In genomic region chr1:27614048-27614624, GRCh38 we compare ENCODE assay signal across 21 cellular contexts. TPM values are rescaled to one million over a fixed set of nuclear protein-coding genes. Genes with fewer than 3 reads are reported as not detected.
A peak's percentile ranks its signal among the peaks of the same experiment; 100 is the strongest.
DNase-seq lines count a peak whose midpoint lies in the region; ATAC-seq and TF ChIP-seq lines count a peak whose summit lies in the region.
"Had no signal": no experiment of that assay in that cellular context is flagged by ENCODE, and none has a peak within 500 bp of the region (broad histone marks: within the 10 kb centered on the region; RNA-seq: fewer than 3 reads in every experiment).

No MANE protein-coding gene starts in this region.

- H3K27me3 ChIP-seq in iPS-18a (ENCODE audit: control insufficient read depth, insufficient read depth, low read length) = peaks cover 12% of the 10 kb centered on the region
- no peaks in the 10 kb centered on the region for H3K27me3 ChIP-seq in spleen (replicated peaks in 1 of 7)
- peaks cover 0 to 20% (median 0%) of the 10 kb centered on the region in 4 donors for H3K27me3 ChIP-seq in esophagus muscularis mucosa
- H3K27me3 ChIP-seq: BLaER1, gastrocnemius medialis, testis had no signal

- H3K36me3 Mint-ChIP-seq in activated T-cell treated with anti-CD3 and anti-CD28 coated beads, Interleukin-2, amount 50 U/mL, for 24 hours (ENCODE audit: low read depth) = no peaks in the 10 kb centered on the region
- no peaks in the 10 kb centered on the region for H3K36me3 Mint-ChIP-seq in activated T-cell treated with anti-CD3 and anti-CD28 coated beads, Interleukin-2, amount 50 U/mL, for 72 hours (ENCODE audit: insufficient read depth in 2 of 2)
- no peaks in the 10 kb centered on the region for H3K36me3 Mint-ChIP-seq in T-helper 17 cell (ENCODE audit: low read depth)

- H3K27ac ChIP-seq in iPS-18a (ENCODE audit: low read length) = no peak overlapping the region
- H3K27ac ChIP-seq in spleen = peak overlapping the region in 5 of 8 donors; percentile 8 to 98 (median 28)
- H3K27ac ChIP-seq in esophagus muscularis mucosa (replicated peaks in 1 of 4) = no peak overlapping the region
- H3K27ac ChIP-seq: A549, BLaER1, gastrocnemius medialis, SK-N-MC, testis had no signal

- TF ChIP-seq CTCF in spleen (IDR thresholded peaks at IDR 0.05 in 8 of 11, conservative IDR thresholded peaks at IDR 0.05 in 3 of 11) (no peak), esophagus muscularis mucosa (IDR thresholded peaks at IDR 0.05) (no peak)

- TF ChIP-seq POLR2A in spleen (IDR thresholded peaks at IDR 0.05) (no peak), esophagus muscularis mucosa (IDR thresholded peaks at IDR 0.05; ENCODE audit: low read depth) (no peak)

- H3K4me1 ChIP-seq in iPS-18a (ENCODE audit: control insufficient read depth, low read depth, low read length) (no peaks in the 10 kb centered on the region), spleen (peaks cover 39 to 99% (median 71%) of the 10 kb centered on the region in 6 donors), esophagus muscularis mucosa (peaks cover 7 to 14% (median 10%) of the 10 kb centered on the region in 4 donors)
- H3K4me1 ChIP-seq: A549, gastrocnemius medialis had no signal

- H3K4me3 Mint-ChIP-seq in activated T-cell treated with anti-CD3 and anti-CD28 coated beads, Interleukin-2, amount 50 U/mL, for 24 hours = no peak overlapping the region
- H3K4me3 Mint-ChIP-seq in activated T-cell treated with anti-CD3 and anti-CD28 coated beads, Interleukin-2, amount 50 U/mL, for 72 hours = no peak overlapping the region
- no peak overlapping the region for H3K4me3 Mint-ChIP-seq in T-helper 17 cell
- H3K4me3 Mint-ChIP-seq: stimulated activated memory B cell treated with anti-CD40 and anti-IgM and Interleukin-4, amounts not matched to agents 10 μg/mL and 1 μg/mL and 100 μg/mL, for 72 hours had no signal

- intact Hi-C loops in spleen (cut with DNase I; ENCODE audit: low total_unique reads) = no loop called here
- intact Hi-C loops in esophagus muscularis mucosa (cut with DNase I) = loop anchor here (10.0 kb wide), 1 partner anchor 289 kb away; the partner anchor contains the start of gene TMEM222
- intact Hi-C loops in left ventricle myocardium superior (cut with micrococcal nuclease) = no loop called here

- no peak for ATAC-seq in activated T-cell treated with anti-CD3 and anti-CD28 coated beads, Interleukin-2, amount 50 U/mL, for 72 hours (replicated peaks in 1 of 2)
- ATAC-seq in T-helper 17 cell (no peak), left ventricle myocardium superior (no peak)
- ATAC-seq: A549; esophagus mucosa; gastrocnemius medialis; stimulated activated memory B cell treated with anti-CD40 and anti-IgM and Interleukin-4, amounts not matched to agents 10 μg/mL and 1 μg/mL and 100 μg/mL, for 72 hours had no signal

- no peak overlapping the region for H3K9ac ChIP-seq in iPS-18a (ENCODE audit: low read length)
- H3K9ac ChIP-seq: BLaER1 had no signal

- H3K36me3 ChIP-seq in iPS-18a (ENCODE audit: control insufficient read depth, low read depth, low read length) (no peaks in the 10 kb centered on the region), spleen (peaks cover 0 to 82% (median 51%) of the 10 kb centered on the region in 6 donors), esophagus muscularis mucosa (no peaks in the 10 kb centered on the region)
- H3K36me3 ChIP-seq: BLaER1, gastrocnemius medialis had no signal

- H3K4me1 Mint-ChIP-seq in activated T-cell treated with anti-CD3 and anti-CD28 coated beads, Interleukin-2, amount 50 U/mL, for 24 hours (ENCODE audit: low read depth) = peaks cover 51% of the 10 kb centered on the region
- peaks cover 37% of the 10 kb centered on the region for H3K4me1 Mint-ChIP-seq in activated T-cell treated with anti-CD3 and anti-CD28 coated beads, Interleukin-2, amount 50 U/mL, for 72 hours (ENCODE audit: low read depth)
- peaks cover 45% of the 10 kb centered on the region for H3K4me1 Mint-ChIP-seq in T-helper 17 cell

- no peaks in the 10 kb centered on the region for H3K9me3 Mint-ChIP-seq in activated T-cell treated with anti-CD3 and anti-CD28 coated beads, Interleukin-2, amount 50 U/mL, for 24 hours
- H3K9me3 Mint-ChIP-seq in activated T-cell treated with anti-CD3 and anti-CD28 coated beads, Interleukin-2, amount 50 U/mL, for 72 hours = no peaks in the 10 kb centered on the region
- H3K9me3 Mint-ChIP-seq: stimulated activated memory B cell treated with anti-CD40 and anti-IgM and Interleukin-4, amounts not matched to agents 10 μg/mL and 1 μg/mL and 100 μg/mL, for 72 hours had no signal

- no peaks in the 10 kb centered on the region for H3K27me3 Mint-ChIP-seq in activated T-cell treated with anti-CD3 and anti-CD28 coated beads, Interleukin-2, amount 50 U/mL, for 24 hours
- no peaks in the 10 kb centered on the region for H3K27me3 Mint-ChIP-seq in activated T-cell treated with anti-CD3 and anti-CD28 coated beads, Interleukin-2, amount 50 U/mL, for 72 hours (ENCODE audit: low read depth)
- H3K27me3 Mint-ChIP-seq in T-helper 17 cell = no peaks in the 10 kb centered on the region
- H3K27me3 Mint-ChIP-seq: stimulated activated memory B cell treated with anti-CD40 and anti-IgM and Interleukin-4, amounts not matched to agents 10 μg/mL and 1 μg/mL and 100 μg/mL, for 72 hours had no signal

- 69 to 77% (median 71%) methylated on average over 13 to 16 of the region's 16 CpGs for WGBS in spleen, 5 donors
- 90% methylated on average over 16 of the region's 16 CpGs for WGBS in esophagus muscularis mucosa

- peak overlapping the region; percentile 13 for H3K27ac Mint-ChIP-seq in activated T-cell treated with anti-CD3 and anti-CD28 coated beads, Interleukin-2, amount 50 U/mL, for 24 hours
- no peak overlapping the region for H3K27ac Mint-ChIP-seq in activated T-cell treated with anti-CD3 and anti-CD28 coated beads, Interleukin-2, amount 50 U/mL, for 72 hours
- peak overlapping the region; percentile 73 for H3K27ac Mint-ChIP-seq in T-helper 17 cell

- no peaks in the 10 kb centered on the region for H3K9me3 ChIP-seq in T-helper 17 cell (ENCODE audit: control insufficient read depth, low read length, poor library complexity, severe bottlenecking)
- no peaks in the 10 kb centered on the region for H3K9me3 ChIP-seq in iPS-18a (ENCODE audit: control insufficient read depth, low read depth, low read length)
- no peaks in the 10 kb centered on the region for H3K9me3 ChIP-seq in spleen
- no peaks in the 10 kb centered on the region for H3K9me3 ChIP-seq in esophagus muscularis mucosa
- H3K9me3 ChIP-seq: A549, BLaER1, gastrocnemius medialis, testis had no signal

- H3K4me3 ChIP-seq in iPS-18a (ENCODE audit: low read length) (peak overlapping the region; percentile 68), spleen (no peak overlapping the region), esophagus muscularis mucosa (no peak overlapping the region)
- H3K4me3 ChIP-seq: A549, BLaER1, gastrocnemius medialis, SK-N-MC had no signal

- no peak for TF ChIP-seq EP300 in esophagus muscularis mucosa (IDR thresholded peaks at IDR 0.05)

- DNase-seq in activated T-cell treated with anti-CD3 and anti-CD28 coated beads, Interleukin-2, amount 50 U/mL, for 24 hours = no peak
- DNase-seq in activated T-cell treated with anti-CD3 and anti-CD28 coated beads, Interleukin-2, amount 50 U/mL, for 72 hours = no peak
- DNase-seq in T-helper 17 cell (no peak), spleen (no peak), DMS53 (lab: John Stamatoyannopoulos, UW) (no peak), esophagus muscularis mucosa (ENCODE audit: extremely low spot score) (no peak), left ventricle myocardium superior (no peak)
- DNase-seq: activated CD4-positive, alpha-beta T cell treated with anti-CD3 and anti-CD28 coated beads for 4 hours; caudate nucleus; DMS 273 treated with DMSO at 0.1 percent for 48 hours; gastrocnemius medialis; KG1; NCI-H2029; NCI-H510A; testis had no signal

RNA-seq across cellular contexts. Expression of gene AHDC1, which starts 10.2 kb away (rescaled TPM):
- 1 to 10 TPM; 8.4 to 9.3 TPM for total RNA-seq in activated T-cell treated with anti-CD3 and anti-CD28 coated beads, Interleukin-2, amount 50 U/mL, for 72 hours
- total RNA-seq in T-helper 17 cell = 10 to 100 TPM; 15.9 to 18.7 TPM
- total RNA-seq in spleen = 100 to 1,000 TPM in 1 of 7 donors, 10 to 100 TPM in 6; 35.1 to 104 (median 54.6) TPM
- polyA plus RNA-seq in spleen = 10 to 100 TPM in 1 of 3 donors, 1 to 10 TPM in 2; 3.2 to 24.2 (median 4.3) TPM
- total RNA-seq in esophagus muscularis mucosa = 10 to 100 TPM; 14.7 to 54.3 (median 35.4) TPM
- 42.8 TPM for total RNA-seq in left ventricle myocardium superior

RNA-seq across cellular contexts. Expression of gene FGR, which starts 20.8 kb away (rescaled TPM):
- 1 to 10 TPM in 1 of 2 donors, under 1 TPM in 1; 0.62 to 2.1 TPM for total RNA-seq in activated T-cell treated with anti-CD3 and anti-CD28 coated beads, Interleukin-2, amount 50 U/mL, for 72 hours
- total RNA-seq in T-helper 17 cell (10 to 100 TPM in 1 of 2 donors, 1 to 10 TPM in 1; 3.3 to 12.6 TPM), spleen (100 to 1,000 TPM in 6 of 7 donors, 10 to 100 TPM in 1; 90.5 to 249 (median 134) TPM), esophagus muscularis mucosa (10 to 100 TPM; 12.0 to 32.1 (median 12.6) TPM), left ventricle myocardium superior (4.7 TPM)
- 10 to 100 TPM; 44.7 to 94.2 (median 78.6) TPM for polyA plus RNA-seq in spleen
- polyA plus RNA-seq: A549 had no signal

RNA-seq across cellular contexts. Expression of gene IFI6, which starts 57.9 kb away (rescaled TPM):
- total RNA-seq in activated T-cell treated with anti-CD3 and anti-CD28 coated beads, Interleukin-2, amount 50 U/mL, for 72 hours = 10 to 100 TPM; 19.3 to 56.1 TPM
- total RNA-seq in T-helper 17 cell = 10 to 100 TPM; 25.7 to 26.4 TPM
- total RNA-seq in spleen = 10 to 100 TPM; 41.6 to 85.8 (median 48.6) TPM
- polyA plus RNA-seq in spleen = 10 to 100 TPM; 50.7 to 85.5 (median 74.7) TPM
- 10 to 100 TPM; 33.2 to 86.3 (median 70.2) TPM for total RNA-seq in esophagus muscularis mucosa
- total RNA-seq in left ventricle myocardium superior = 34.5 TPM

Comparison
In these comparisons a context has a peak if more than half of its experiments do, and no peak if none do; other contexts are left out.
1. H3K27ac ChIP-seq: peak in spleen (5 of 8); none in iPS-18a (single experiment) and esophagus muscularis mucosa (0 of 4).